2 cellular contexts compared by ENCODE assay signal in genomic region chr5:173245319-173246134, GRCh38.
TF ChIP-seq lines count a peak whose summit lies in the region.

No MANE protein-coding gene starts in this region.

TF ChIP-seq in H1, 55 proteins besides CTCF, POLR2A, EP300 and RAD21:
- peak; percentile 92 for TF ChIP-seq SUZ12 (IDR thresholded peaks at IDR 0.05; ENCODE audit: low read length)
- TF ChIP-seq POLR2AphosphoS5 (IDR thresholded peaks at IDR 0.05; ENCODE audit: low read depth, low read length), result no peak
- TF ChIP-seq EZH2 (IDR thresholded peaks at IDR 0.05; ENCODE audit: low read depth, low read length, severe bottlenecking), result peak; percentile 71
TF ChIP-seq in H1: peak in this region for 2.

TF ChIP-seq in HEK293T, 16 proteins besides CTCF, POLR2A, EP300 and RAD21:
- no peak for TF ChIP-seq ELF4 (IDR thresholded peaks at IDR 0.05)
- no peak for TF ChIP-seq CTBP1 (IDR thresholded peaks at IDR 0.05; ENCODE audit: borderline replicate concordance)
- TF ChIP-seq ZNF384 (IDR thresholded peaks at IDR 0.05), result no peak
- no peak for TF ChIP-seq L3MBTL2 (conservative IDR thresholded peaks at IDR 0.05)
TF ChIP-seq in HEK293T: peak in this region for 0.
